ENCODE assay signal across 9 cellular contexts in the genomic region with DNA sequence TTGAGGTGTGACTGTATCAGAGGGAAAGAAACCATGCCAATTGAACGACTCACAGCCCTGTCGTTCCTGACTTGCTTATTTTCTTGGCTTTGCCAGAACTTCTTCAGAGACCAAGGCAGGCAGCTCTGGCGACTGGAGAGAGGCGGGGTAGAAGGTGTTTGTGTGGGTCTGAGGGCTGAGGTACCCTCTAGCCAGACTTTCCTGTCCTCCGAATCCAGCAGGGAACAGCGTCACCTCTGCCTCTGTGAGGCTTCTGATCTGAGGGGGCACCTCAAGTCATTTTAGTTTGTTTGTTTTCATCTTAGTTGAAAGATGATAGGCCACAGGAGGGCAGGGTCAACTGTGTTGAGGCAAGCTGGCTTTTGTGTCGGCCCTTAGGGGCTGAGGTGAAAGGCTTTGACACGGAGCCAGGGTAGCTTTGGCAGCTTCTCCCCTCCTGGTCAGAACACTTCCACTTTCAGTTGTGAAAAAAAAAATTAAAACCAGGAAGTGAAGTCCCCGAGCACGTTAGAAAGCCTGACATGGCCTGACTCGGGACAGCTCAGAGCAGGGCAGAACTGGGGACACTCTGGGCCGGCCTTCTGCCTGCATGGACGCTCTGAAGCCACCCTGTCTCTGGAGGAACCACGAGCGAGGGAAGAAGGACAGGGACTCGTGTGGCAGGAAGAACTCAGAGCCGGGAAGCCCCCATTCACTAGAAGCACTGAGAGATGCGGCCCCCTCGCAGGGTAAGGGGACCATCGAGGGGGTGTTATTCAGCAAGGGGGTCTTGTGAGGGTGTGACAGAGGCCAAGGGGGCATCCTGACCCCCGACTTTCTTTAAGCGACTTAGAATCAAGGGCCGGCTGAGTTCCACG.
A peak's percentile ranks its signal among the peaks of the same experiment; 100 is the strongest.
DNase-seq lines count a peak whose midpoint lies in the region; ATAC-seq and FAIRE-seq lines count a peak whose summit lies in the region.
"Had no signal": no experiment of that assay in that cellular context is flagged by ENCODE, and none has a peak within 500 bp of the region (broad histone marks: within the 10 kb centered on the region; RNA-seq: fewer than 3 reads in every experiment).

No MANE protein-coding gene starts in this region.

- peak overlapping the region; percentile 97 for H3K4me3 Mint-ChIP-seq in activated naive CD8-positive, alpha-beta T cell treated with anti-CD3 and anti-CD28 coated beads, Interleukin-2, amount 50 U/mL, for 24 hours

- DNase-seq in NCI-H2196 (lab: John Stamatoyannopoulos, UW; ENCODE audit: unreplicated experiment) (peak; percentile 2), NCI-H2196 treated with DMSO at 0.1 percent for 48 hours (lab: John Stamatoyannopoulos, UW; ENCODE audit: unreplicated experiment) (no peak), RCC 7860 (ENCODE audit: low spot score) (peak; percentile 33), iris pigment epithelial cell (ENCODE audit: low read depth) (peak; percentile 44), OCI-M2 (lab: John Stamatoyannopoulos, UW; ENCODE audit: unreplicated experiment) (no peak)
- peak; percentile 46 for DNase-seq in activated naive CD8-positive, alpha-beta T cell treated with anti-CD3 and anti-CD28 coated beads, Interleukin-2, amount 50 U/mL, for 24 hours
- peak; percentile 27 for DNase-seq in stimulated activated CD4-positive, alpha-beta T cell treated with anti-CD3 and anti-CD28 coated beads, Interleukin-1b, Interleukin-23, amount 100 ng/mL, for 48 hours

- no peak for FAIRE-seq in RCC 7860 (lab: Jason Lieb, UNC)
- FAIRE-seq: colon had no signal

- H3K36me3 Mint-ChIP-seq in activated naive CD8-positive, alpha-beta T cell treated with anti-CD3 and anti-CD28 coated beads, Interleukin-2, amount 50 U/mL, for 24 hours (ENCODE audit: low read depth) = peaks cover 29% of the 10 kb centered on the region

- peak; percentile 86 for ATAC-seq in HG03025 (IDR thresholded peaks at IDR 0.05; ENCODE audit: low FRiP score, unreplicated experiment)
- peak; percentile 62 for ATAC-seq in activated naive CD8-positive, alpha-beta T cell treated with anti-CD3 and anti-CD28 coated beads, Interleukin-2, amount 50 U/mL, for 24 hours

- peak overlapping the region; percentile 100 for H3K27ac Mint-ChIP-seq in activated naive CD8-positive, alpha-beta T cell treated with anti-CD3 and anti-CD28 coated beads, Interleukin-2, amount 50 U/mL, for 24 hours

- no peaks in the 10 kb centered on the region for H3K27me3 Mint-ChIP-seq in activated naive CD8-positive, alpha-beta T cell treated with anti-CD3 and anti-CD28 coated beads, Interleukin-2, amount 50 U/mL, for 24 hours

- H3K4me1 Mint-ChIP-seq in activated naive CD8-positive, alpha-beta T cell treated with anti-CD3 and anti-CD28 coated beads, Interleukin-2, amount 50 U/mL, for 24 hours = peaks cover 69% of the 10 kb centered on the region

- H3K9me3 Mint-ChIP-seq in activated naive CD8-positive, alpha-beta T cell treated with anti-CD3 and anti-CD28 coated beads, Interleukin-2, amount 50 U/mL, for 24 hours = no peaks in the 10 kb centered on the region

Comparison
In these comparisons a context has a peak if more than half of its experiments do, and no peak if none do; other contexts are left out.
1. DNase-seq: peak in NCI-H2196 (single experiment), RCC 7860 (single experiment), activated naive CD8-positive, alpha-beta T cell treated with anti-CD3 and anti-CD28 coated beads, Interleukin-2, amount 50 U/mL, for 24 hours (single experiment), iris pigment epithelial cell (single experiment) and stimulated activated CD4-positive, alpha-beta T cell treated with anti-CD3 and anti-CD28 coated beads, Interleukin-1b, Interleukin-23, amount 100 ng/mL, for 48 hours (single experiment); none in NCI-H2196 treated with DMSO at 0.1 percent for 48 hours (single experiment) and OCI-M2 (single experiment).